Comparison of ENCODE assay signal across 9 cellular contexts in the genomic region with DNA sequence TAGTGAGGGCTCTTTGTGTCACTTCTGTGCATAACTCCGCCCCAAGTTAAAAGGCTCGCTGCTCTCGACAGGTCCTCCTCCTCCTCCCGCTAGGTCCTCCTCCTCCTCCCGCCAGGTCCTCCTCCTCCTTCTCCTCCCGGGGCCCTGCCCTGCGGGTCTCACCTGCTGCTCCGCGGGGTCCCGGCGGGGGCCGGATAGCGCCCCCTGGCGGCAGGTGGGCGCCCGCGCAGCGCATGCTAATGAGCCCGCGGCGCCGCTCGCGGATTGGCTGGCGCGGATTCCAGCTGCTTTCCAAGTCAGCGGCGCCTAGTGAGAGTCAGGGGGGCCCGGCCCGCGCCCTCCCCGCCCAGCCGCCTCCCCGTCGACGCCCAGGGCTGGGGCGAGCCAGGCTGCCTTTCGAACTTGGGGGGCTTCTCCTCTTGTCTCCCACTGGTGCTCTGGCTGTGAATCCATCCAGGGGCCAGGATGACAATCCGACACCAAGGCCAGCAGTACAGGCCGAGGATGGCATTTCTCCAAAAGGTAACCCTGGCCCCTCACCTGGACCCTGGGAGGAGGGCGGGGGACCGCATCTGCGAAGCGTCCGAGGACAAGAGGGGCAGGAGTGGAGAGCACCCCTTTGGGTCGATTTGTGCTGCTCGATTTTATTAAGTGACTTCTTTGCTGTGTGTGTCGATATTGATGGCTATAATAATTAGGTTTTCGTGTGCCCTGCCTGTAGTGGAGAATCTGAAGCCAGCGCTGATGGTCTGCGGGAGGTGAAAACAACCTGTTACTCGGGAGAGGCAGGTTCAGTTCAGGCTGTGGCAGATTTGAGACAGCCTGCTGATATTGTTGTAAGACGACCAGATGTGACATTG. TPM values are rescaled to one million over a fixed set of nuclear protein-coding genes. Genes with fewer than 3 reads are reported as not detected.
DNase-seq lines count a peak whose midpoint lies in the region; TF ChIP-seq lines count a peak whose summit lies in the region.
"Had no signal": no experiment of that assay in that cellular context is flagged by ENCODE, and none has a peak within 500 bp of the region (broad histone marks: within the 10 kb centered on the region; RNA-seq: fewer than 3 reads in every experiment).

A gene (plus strand): TSS at position 295 of the 860 bp plus-strand sequence. CDS start 171 bp downstream, at position 466.

- DNase-seq in COLO668 (lab: John Stamatoyannopoulos, UW; ENCODE audit: unreplicated experiment) (peak; percentile 70), GM20000 (ENCODE audit: low spot score) (peak; percentile 90), HT-29 (ENCODE audit: low spot score) (peak; percentile 74), NT2/D1 (ENCODE audit: low read depth, low spot score) (peak; percentile 56), activated T-cell treated with anti-CD3 and anti-CD28 coated beads for 4 hours (peak; percentile 79), esophagus squamous epithelium (lab: John Stamatoyannopoulos, UW) (peak; percentile 15)
- DNase-seq in stimulated activated CD8-positive, alpha-beta memory T cell treated with anti-CD3 and anti-CD28 coated beads, Interleukin-7, amount 100 ng/mL, for 24 hours (ENCODE audit: low read depth) = peak; percentile 61

- 3 to 6% methylated on average over 14 to 23 of the region's 53 CpGs for WGBS in esophagus squamous epithelium, 2 donors

- H3K36me3 ChIP-seq in NT2/D1 (ENCODE audit: insufficient read depth, insufficient read length, low read length) = no peaks in the 10 kb centered on the region
- H3K36me3 ChIP-seq in esophagus squamous epithelium = no peaks in the 10 kb centered on the region
- no peaks in the 10 kb centered on the region for H3K36me3 ChIP-seq in muscle layer of duodenum (ENCODE audit: control insufficient read depth in 1 of 2, insufficient read depth in 2 of 2, low read length in 2 of 2)

- H3K9ac ChIP-seq in NT2/D1 (ENCODE audit: insufficient read length, low read depth) = peak within 1 kb of the TSS; percentile 68

- intact Hi-C loops in esophagus squamous epithelium (cut with DNase I) = no loop called here

- H3K4me1 ChIP-seq in NT2/D1 (ENCODE audit: insufficient read depth, insufficient read length) = no peaks in the 10 kb centered on the region
- H3K4me1 ChIP-seq in esophagus squamous epithelium = peaks cover 4 to 16% (median 5%) of the 10 kb centered on the region in 3 donors
- H3K4me1 ChIP-seq in muscle layer of duodenum (ENCODE audit: control insufficient read depth in 1 of 2, insufficient read depth in 2 of 2, low read length in 2 of 2) = peaks cover 4 to 6% of the 10 kb centered on the region in 2 donors

- H3K27ac ChIP-seq in esophagus squamous epithelium = peak within 1 kb of the TSS in 3 of 4 donors; percentile 18 to 62 (median 30)
- no peak within 1 kb of the TSS for H3K27ac ChIP-seq in muscle layer of duodenum (ENCODE audit: low read length)
- H3K27ac ChIP-seq: epithelial cell of prostate had no signal

- H3K4me3 ChIP-seq in NT2/D1 (ENCODE audit: insufficient read length, low read depth) (peak within 1 kb of the TSS; percentile 20), esophagus squamous epithelium (peak within 1 kb of the TSS; percentile 23 to 67 (median 51)), muscle layer of duodenum (ENCODE audit: low read depth in 1 of 2, low read length in 2 of 2) (peak within 1 kb of the TSS; percentile 56 to 64)

- TF ChIP-seq CTCF in GM20000 (IDR thresholded peaks at IDR 0.05; ENCODE audit: extremely low read depth, missing control alignments) = peak; percentile 94
- TF ChIP-seq CTCF in esophagus squamous epithelium (IDR thresholded peaks at IDR 0.05) = peak; percentile 97 to 100 (median 99)

- H3K9me3 ChIP-seq in NT2/D1 (ENCODE audit: insufficient read depth, low read length) = no peaks in the 10 kb centered on the region
- H3K9me3 ChIP-seq in esophagus squamous epithelium = no peaks in the 10 kb centered on the region
- H3K9me3 ChIP-seq in muscle layer of duodenum (ENCODE audit: control insufficient read depth in 1 of 2, low read length in 2 of 2) = no peaks in the 10 kb centered on the region

- no peak for TF ChIP-seq POLR2A in esophagus squamous epithelium (IDR thresholded peaks at IDR 0.05)

- H3K27me3 ChIP-seq in NT2/D1 (ENCODE audit: insufficient read depth, insufficient read length) (peaks cover 14% of the 10 kb centered on the region), esophagus squamous epithelium (peaks cover 0 to 43% (median 0%) of the 10 kb centered on the region in 4 donors), muscle layer of duodenum (ENCODE audit: low read depth, low read length) (peaks cover 5% of the 10 kb centered on the region)

RNA-seq across cellular contexts. Expression of the gene that starts here (rescaled TPM):
- 0.13 TPM in 1 of 2 replicates, not detected in the other for total RNA-seq in HT-29 (2014; rRNA removed; shearing (Covaris generic))
- 1 to 10 TPM in 3 of 4 donors, under 1 TPM in 1; 0.45 to 8.1 (median 2.9) TPM for total RNA-seq in esophagus squamous epithelium

Comparison
In these comparisons a context has a peak if more than half of its experiments do, and no peak if none do; other contexts are left out.
1. Peak in DNase-seq in HT-29; RNA of the gene not detected or under 1 TPM.
2. DNase-seq: peak in every context shown above with its lines; median percentile 90 in GM20000; 79 in activated T-cell treated with anti-CD3 and anti-CD28 coated beads for 4 hours; 74 in HT-29; 70 in COLO668; 61 in stimulated activated CD8-positive, alpha-beta memory T cell treated with anti-CD3 and anti-CD28 coated beads, Interleukin-7, amount 100 ng/mL, for 24 hours; 56 in NT2/D1; 15 in esophagus squamous epithelium.